In the genomic region with DNA sequence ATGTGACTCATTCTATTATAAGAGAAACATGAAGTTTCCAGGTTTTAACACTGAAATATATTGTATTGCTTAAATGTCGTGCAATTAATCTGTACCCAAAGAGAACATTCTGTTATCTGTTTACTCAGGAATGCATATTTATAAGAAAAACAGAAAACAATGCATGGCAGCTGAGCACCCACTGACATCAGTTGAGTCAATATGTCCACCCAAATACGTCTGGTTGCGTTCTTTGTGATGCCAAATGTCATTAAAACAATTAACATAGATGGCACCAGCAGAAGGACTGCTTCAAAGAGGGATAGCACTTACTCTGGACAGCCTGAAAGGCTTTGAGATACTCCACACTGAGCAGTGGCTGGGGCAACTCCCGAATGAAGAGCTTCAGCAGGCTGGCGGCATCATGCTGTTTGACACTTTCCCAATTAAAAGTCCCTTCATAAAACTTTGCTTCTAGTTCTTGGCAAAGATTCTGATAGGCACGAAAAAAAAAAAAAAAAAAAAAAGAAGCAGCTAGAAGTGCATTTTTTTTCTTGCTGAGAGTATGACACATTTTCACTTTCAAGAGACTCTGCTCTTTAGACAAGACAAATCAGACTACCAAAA, we compare ENCODE assay signal across 1 cellular context.
TF ChIP-seq lines count a peak whose summit lies in the region.

No MANE protein-coding gene starts in this region.

TF ChIP-seq in IMR-90, 13 proteins besides CTCF, POLR2A, EP300 and RAD21:
- TF ChIP-seq, protein P1, sequence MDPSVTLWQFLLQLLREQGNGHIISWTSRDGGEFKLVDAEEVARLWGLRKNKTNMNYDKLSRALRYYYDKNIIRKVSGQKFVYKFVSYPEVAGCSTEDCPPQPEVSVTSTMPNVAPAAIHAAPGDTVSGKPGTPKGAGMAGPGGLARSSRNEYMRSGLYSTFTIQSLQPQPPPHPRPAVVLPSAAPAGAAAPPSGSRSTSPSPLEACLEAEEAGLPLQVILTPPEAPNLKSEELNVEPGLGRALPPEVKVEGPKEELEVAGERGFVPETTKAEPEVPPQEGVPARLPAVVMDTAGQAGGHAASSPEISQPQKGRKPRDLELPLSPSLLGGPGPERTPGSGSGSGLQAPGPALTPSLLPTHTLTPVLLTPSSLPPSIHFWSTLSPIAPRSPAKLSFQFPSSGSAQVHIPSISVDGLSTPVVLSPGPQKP (IDR thresholded peaks at IDR 0.05; ENCODE audit: borderline replicate concordance, low read depth, low read length), result no peak
- TF ChIP-seq MXI1 (IDR thresholded peaks at IDR 0.05; ENCODE audit: borderline replicate concordance, low read depth, low read length) (no peak), RFX5 (IDR thresholded peaks at IDR 0.05; ENCODE audit: low read depth, low read length) (no peak), BHLHE40 (IDR thresholded peaks at IDR 0.05; ENCODE audit: low read depth, low read length) (no peak), MAZ (IDR thresholded peaks at IDR 0.05; ENCODE audit: borderline replicate concordance, low read depth, low read length) (no peak), MAFK (IDR thresholded peaks at IDR 0.05; ENCODE audit: low read depth, low read length) (no peak), NFE2L2 (IDR thresholded peaks at IDR 0.05; ENCODE audit: low read depth, low read length) (no peak), FOS (IDR thresholded peaks at IDR 0.05; ENCODE audit: low read depth, low read length) (no peak), SMC3 (IDR thresholded peaks at IDR 0.05; ENCODE audit: low read depth, low read length) (no peak), CHD1 (IDR thresholded peaks at IDR 0.05; ENCODE audit: low read depth, low read length) (no peak), RCOR1 (IDR thresholded peaks at IDR 0.05; ENCODE audit: insufficient replicate concordance, low read length) (no peak), CEBPB (IDR thresholded peaks at IDR 0.05; ENCODE audit: low read depth, low read length) (no peak)
